11 cellular contexts compared by ENCODE assay signal in the genomic region with DNA sequence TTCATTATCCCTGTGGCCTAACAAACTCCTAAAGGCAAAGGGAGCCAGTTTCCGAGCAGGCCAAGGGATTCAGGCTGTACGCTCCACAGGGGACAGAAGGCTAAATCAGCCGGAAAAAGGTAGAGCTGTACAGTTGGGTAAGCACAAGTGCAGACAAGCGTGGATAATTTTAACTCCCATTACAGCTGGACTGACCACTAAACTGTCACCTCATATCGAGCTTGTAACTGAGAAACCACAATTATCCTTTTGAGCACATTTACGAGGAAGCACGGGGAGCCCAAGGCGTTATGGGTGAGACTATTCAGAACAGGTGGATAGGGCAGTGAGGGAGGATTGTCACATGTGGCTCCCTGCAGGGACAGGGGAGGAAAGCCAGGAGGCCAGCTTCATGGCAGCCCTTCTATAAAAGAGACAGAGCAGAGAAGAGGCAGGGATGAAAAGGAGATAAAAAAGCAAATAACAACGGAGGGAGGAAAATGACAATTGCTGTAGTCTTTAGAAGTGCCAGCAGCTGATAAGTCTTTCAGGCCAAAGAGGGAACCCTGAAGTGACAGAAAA.
DNase-seq lines count a peak whose midpoint lies in the region; ATAC-seq and TF ChIP-seq lines count a peak whose summit lies in the region.
"Had no signal": no experiment of that assay in that cellular context is flagged by ENCODE, and none has a peak within 500 bp of the region (broad histone marks: within the 10 kb centered on the region; RNA-seq: fewer than 3 reads in every experiment).

No MANE protein-coding gene starts in this region.

- DNase-seq in COLO668 (lab: John Stamatoyannopoulos, UW; ENCODE audit: unreplicated experiment), result peak; percentile 18
- DNase-seq in SJCRH30, result peak; percentile 97 to 100
- peak; percentile 73 for DNase-seq in kidney glomerular epithelial cell (lab: John Stamatoyannopoulos, UW)
- no peak for DNase-seq in activated CD4-positive, alpha-beta T cell treated with anti-CD3 and anti-CD28 coated beads for 4 hours
- no peak for DNase-seq in activated naive CD4-positive, alpha-beta T cell treated with anti-CD3 and anti-CD28 coated beads, Interleukin-2, amount 50 U/mL, for 16 hours
- DNase-seq: activated naive CD4-positive, alpha-beta T cell; AML-193; gastrocnemius medialis had no signal

- TF ChIP-seq RAD21 in Ishikawa (IDR thresholded peaks at IDR 0.05; ENCODE audit: low read depth), result peak; percentile 43; the same call in 1 of the 2 replicates

- ATAC-seq in GM21576 (IDR thresholded peaks at IDR 0.05; ENCODE audit: unreplicated experiment) (no peak), GM19463 (IDR thresholded peaks at IDR 0.05; ENCODE audit: unreplicated experiment) (no peak)
- ATAC-seq: gastrocnemius medialis had no signal

- H3K4me1 ChIP-seq in SJCRH30, result peaks cover 41% of the 10 kb centered on the region
- H3K4me1 ChIP-seq: gastrocnemius medialis had no signal

- H3K27me3 ChIP-seq in SJCRH30, result no peaks in the 10 kb centered on the region
- H3K27me3 ChIP-seq: gastrocnemius medialis had no signal

- peak overlapping the region; percentile 66 for H3K27ac ChIP-seq in SJCRH30
- H3K27ac ChIP-seq: gastrocnemius medialis had no signal

- TF ChIP-seq EP300 in Ishikawa (IDR thresholded peaks at IDR 0.05; ENCODE audit: borderline replicate concordance), result peak; percentile 98

- no peak overlapping the region for H3K4me3 ChIP-seq in SJCRH30
- H3K4me3 ChIP-seq: gastrocnemius medialis had no signal

- no peaks in the 10 kb centered on the region for H3K36me3 ChIP-seq in SJCRH30
- H3K36me3 ChIP-seq: gastrocnemius medialis had no signal

- peaks cover 10% of the 10 kb centered on the region; the same call in 1 of the 2 replicates for H3K9me3 ChIP-seq in SJCRH30 (replicated peaks)
- H3K9me3 ChIP-seq: gastrocnemius medialis had no signal

TF ChIP-seq in Ishikawa, 13 proteins besides CTCF, POLR2A, EP300 and RAD21:
- TF ChIP-seq, protein P1, sequence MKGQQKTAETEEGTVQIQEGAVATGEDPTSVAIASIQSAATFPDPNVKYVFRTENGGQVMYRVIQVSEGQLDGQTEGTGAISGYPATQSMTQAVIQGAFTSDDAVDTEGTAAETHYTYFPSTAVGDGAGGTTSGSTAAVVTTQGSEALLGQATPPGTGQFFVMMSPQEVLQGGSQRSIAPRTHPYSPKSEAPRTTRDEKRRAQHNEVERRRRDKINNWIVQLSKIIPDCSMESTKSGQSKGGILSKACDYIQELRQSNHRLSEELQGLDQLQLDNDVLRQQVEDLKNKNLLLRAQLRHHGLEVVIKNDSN (IDR thresholded peaks at IDR 0.05), result peak; percentile 87
- TF ChIP-seq TCF12 (IDR thresholded peaks at IDR 0.05; ENCODE audit: low read depth), result peak; percentile 100
- TF ChIP-seq ZBTB7A (IDR thresholded peaks at IDR 0.05; ENCODE audit: low read depth), result no peak
- no peak for TF ChIP-seq CREB1 (IDR thresholded peaks at IDR 0.05; ENCODE audit: low read depth)
- peak; percentile 90 for TF ChIP-seq CEBPB (IDR thresholded peaks at IDR 0.05)
- peak; percentile 97 for TF ChIP-seq TEAD4 (IDR thresholded peaks at IDR 0.05)
- TF ChIP-seq, protein P2, sequence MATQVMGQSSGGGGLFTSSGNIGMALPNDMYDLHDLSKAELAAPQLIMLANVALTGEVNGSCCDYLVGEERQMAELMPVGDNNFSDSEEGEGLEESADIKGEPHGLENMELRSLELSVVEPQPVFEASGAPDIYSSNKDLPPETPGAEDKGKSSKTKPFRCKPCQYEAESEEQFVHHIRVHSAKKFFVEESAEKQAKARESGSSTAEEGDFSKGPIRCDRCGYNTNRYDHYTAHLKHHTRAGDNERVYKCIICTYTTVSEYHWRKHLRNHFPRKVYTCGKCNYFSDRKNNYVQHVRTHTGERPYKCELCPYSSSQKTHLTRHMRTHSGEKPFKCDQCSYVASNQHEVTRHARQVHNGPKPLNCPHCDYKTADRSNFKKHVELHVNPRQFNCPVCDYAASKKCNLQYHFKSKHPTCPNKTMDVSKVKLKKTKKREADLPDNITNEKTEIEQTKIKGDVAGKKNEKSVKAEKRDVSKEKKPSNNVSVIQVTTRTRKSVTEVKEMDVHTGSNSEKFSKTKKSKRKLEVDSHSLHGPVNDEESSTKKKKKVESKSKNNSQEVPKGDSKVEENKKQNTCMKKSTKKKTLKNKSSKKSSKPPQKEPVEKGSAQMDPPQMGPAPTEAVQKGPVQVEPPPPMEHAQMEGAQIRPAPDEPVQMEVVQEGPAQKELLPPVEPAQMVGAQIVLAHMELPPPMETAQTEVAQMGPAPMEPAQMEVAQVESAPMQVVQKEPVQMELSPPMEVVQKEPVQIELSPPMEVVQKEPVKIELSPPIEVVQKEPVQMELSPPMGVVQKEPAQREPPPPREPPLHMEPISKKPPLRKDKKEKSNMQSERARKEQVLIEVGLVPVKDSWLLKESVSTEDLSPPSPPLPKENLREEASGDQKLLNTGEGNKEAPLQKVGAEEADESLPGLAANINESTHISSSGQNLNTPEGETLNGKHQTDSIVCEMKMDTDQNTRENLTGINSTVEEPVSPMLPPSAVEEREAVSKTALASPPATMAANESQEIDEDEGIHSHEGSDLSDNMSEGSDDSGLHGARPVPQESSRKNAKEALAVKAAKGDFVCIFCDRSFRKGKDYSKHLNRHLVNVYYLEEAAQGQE (IDR thresholded peaks at IDR 0.05; ENCODE audit: low read depth), result peak; percentile 4; the same call in 1 of the 2 replicates
- no peak for TF ChIP-seq EGR1 (IDR thresholded peaks at IDR 0.05)
- peak; percentile 95 for TF ChIP-seq FOXM1 (IDR thresholded peaks at IDR 0.05; ENCODE audit: borderline replicate concordance, low read depth)
- TF ChIP-seq TAF1 (IDR thresholded peaks at IDR 0.05; ENCODE audit: low read depth), result no peak
- TF ChIP-seq, protein P3, sequence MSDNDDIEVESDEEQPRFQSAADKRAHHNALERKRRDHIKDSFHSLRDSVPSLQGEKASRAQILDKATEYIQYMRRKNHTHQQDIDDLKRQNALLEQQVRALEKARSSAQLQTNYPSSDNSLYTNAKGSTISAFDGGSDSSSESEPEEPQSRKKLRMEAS (IDR thresholded peaks at IDR 0.05), result peak; percentile 95
- peak; percentile 79 for TF ChIP-seq YY1 (IDR thresholded peaks at IDR 0.05; ENCODE audit: low read depth)
- TF ChIP-seq NFIC (IDR thresholded peaks at IDR 0.05), result peak; percentile 98

Comparison
In these comparisons a context has a peak if more than half of its experiments do, and no peak if none do; other contexts are left out.
1. DNase-seq: peak in COLO668 (single experiment), SJCRH30 (2 of 2) and kidney glomerular epithelial cell (single experiment); none in activated CD4-positive, alpha-beta T cell treated with anti-CD3 and anti-CD28 coated beads for 4 hours (0 of 2) and activated naive CD4-positive, alpha-beta T cell treated with anti-CD3 and anti-CD28 coated beads, Interleukin-2, amount 50 U/mL, for 16 hours (single experiment).